9 cellular contexts compared by ENCODE assay signal in the genomic region with DNA sequence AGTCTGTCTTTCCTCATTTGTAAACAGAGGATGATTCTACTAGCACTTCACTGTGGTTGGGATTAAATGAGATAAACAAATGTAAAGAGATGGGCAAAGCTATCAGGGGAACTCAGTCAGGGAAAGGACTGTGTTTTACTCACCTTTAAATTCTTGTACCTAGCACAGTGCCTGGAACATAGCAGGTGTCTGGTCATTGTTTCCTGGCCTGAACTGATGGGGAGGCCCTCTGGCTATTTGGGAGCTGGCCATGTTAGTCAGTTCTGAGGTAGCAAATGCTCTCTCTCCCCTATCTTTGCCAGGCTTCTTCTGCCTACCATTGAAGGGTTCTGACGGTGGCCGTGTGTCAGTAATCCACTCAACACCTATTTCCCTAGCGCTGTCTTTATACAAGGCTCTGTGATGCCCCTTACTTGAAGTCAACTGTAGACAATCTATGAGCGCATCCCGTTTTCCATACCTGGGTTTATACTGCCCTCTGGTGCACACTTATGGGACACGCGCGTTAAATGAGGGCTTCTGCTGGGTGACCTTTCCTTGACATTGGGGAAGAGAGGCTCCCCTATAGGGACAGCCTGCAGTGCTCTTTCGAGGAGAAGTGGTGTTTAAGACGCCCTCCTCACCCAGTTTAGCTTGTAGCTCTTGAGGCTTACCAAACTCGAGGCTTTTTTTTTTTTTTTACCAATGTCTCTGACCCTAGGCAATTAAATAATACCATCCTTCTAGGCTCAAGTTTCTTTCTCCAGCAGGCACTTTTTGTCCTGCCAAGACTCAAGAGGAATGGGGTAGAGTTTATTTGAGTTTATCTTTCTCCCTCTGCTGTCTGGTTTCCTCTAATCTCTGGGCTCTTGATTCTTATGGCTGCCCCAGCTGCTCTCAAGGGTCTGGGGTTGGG. TPM values are rescaled to one million over a fixed set of nuclear protein-coding genes. Genes with fewer than 3 reads are reported as not detected.
DNase-seq lines count a peak whose midpoint lies in the region; ATAC-seq, FAIRE-seq and TF ChIP-seq lines count a peak whose summit lies in the region.
"Had no signal": no experiment of that assay in that cellular context is flagged by ENCODE, and none has a peak within 500 bp of the region (broad histone marks: within the 10 kb centered on the region; RNA-seq: fewer than 3 reads in every experiment).

No MANE protein-coding gene starts in this region.

- no peak for FAIRE-seq in kidney (lab: Jason Lieb, UNC)
- FAIRE-seq: colon had no signal

- H3K36me3 ChIP-seq in breast epithelium = no peaks in the 10 kb centered on the region
- no peaks in the 10 kb centered on the region for H3K36me3 ChIP-seq in kidney (ENCODE audit: control insufficient read depth in 1 of 2, insufficient read depth in 2 of 2, low read length in 2 of 2)

- TF ChIP-seq POLR2A in breast epithelium (IDR thresholded peaks at IDR 0.05) = no peak

- ATAC-seq in HG02798 (IDR thresholded peaks at IDR 0.05; ENCODE audit: poor library complexity, unreplicated experiment) = peak; percentile 71

- H3K4me3 ChIP-seq in WI38 (ENCODE audit: low read depth, low read length) = no peak overlapping the region
- H3K4me3 ChIP-seq in breast epithelium = no peak overlapping the region
- no peak overlapping the region for H3K4me3 ChIP-seq in kidney (ENCODE audit: low read length in 2 of 2)

- H3K9me3 ChIP-seq in breast epithelium = no peaks in the 10 kb centered on the region
- no peaks in the 10 kb centered on the region for H3K9me3 ChIP-seq in kidney (ENCODE audit: control insufficient read depth in 1 of 2, low read length in 2 of 2)

- intact Hi-C loops in breast epithelium (cut with DNase I; ENCODE audit: low total_unique reads) = no loop called here
- intact Hi-C loops in kidney (cut with DNase I) = no loop called here

- DNase-seq in DMS79 treated with DMSO at 0.1 percent for 48 hours (lab: John Stamatoyannopoulos, UW) (peak; percentile 57), NCI-H2227 (lab: John Stamatoyannopoulos, UW; ENCODE audit: unreplicated experiment) (peak; percentile 79), breast epithelium (ENCODE audit: low spot score in 2 of 2) (peak in 1 of 2 donors; percentile 55), kidney (no peak), GOT3 (lab: John Stamatoyannopoulos, UW) (no peak)
- DNase-seq in stimulated activated CD4-positive, alpha-beta T cell treated with anti-CD3 and anti-CD28 coated beads, Interleukin-1b, Interleukin-23, amount 100 ng/mL, for 48 hours = peak; percentile 68

- no peak overlapping the region for H3K27ac ChIP-seq in breast epithelium
- H3K27ac ChIP-seq in kidney (ENCODE audit: low read depth in 2 of 2, low read length in 2 of 2) = no peak overlapping the region

- peak; percentile 62 for TF ChIP-seq CTCF in WI38 (IDR thresholded peaks at IDR 0.05; ENCODE audit: low read depth, low read length)
- TF ChIP-seq CTCF in breast epithelium (IDR thresholded peaks at IDR 0.05) = peak; percentile 25 to 73 (median 53)
- peak; percentile 75 for TF ChIP-seq CTCF in kidney (IDR thresholded peaks at IDR 0.05; ENCODE audit: borderline replicate concordance, extremely low read depth, insufficient read depth)

- H3K9ac ChIP-seq in kidney (ENCODE audit: low read length in 2 of 2) = no peak overlapping the region

- H3K4me1 ChIP-seq in breast epithelium = no peaks in the 10 kb centered on the region
- no peaks in the 10 kb centered on the region for H3K4me1 ChIP-seq in kidney (ENCODE audit: control insufficient read depth in 1 of 2, insufficient read depth in 1 of 2, low read depth in 1 of 2, low read length in 2 of 2)

- H3K27me3 ChIP-seq in breast epithelium = peaks cover 0 to 8% of the 10 kb centered on the region in 2 donors

RNA-seq across cellular contexts. Expression of gene SPATS1, which starts 4.0 kb away (rescaled TPM):
- not detected for total RNA-seq in breast epithelium
- total RNA-seq in kidney = not detected
- polyA plus RNA-seq in kidney (ENCODE audit: insufficient read depth, low read depth, low replicate concordance) = not detected

RNA-seq across cellular contexts. Expression of gene AARS2, which starts 25.3 kb away (rescaled TPM):
- 10 to 100 TPM in 2 of 3 donors, 1 to 10 TPM in 1; 6.9 to 16.5 (median 12.8) TPM for total RNA-seq in breast epithelium
- 12.6 TPM for total RNA-seq in kidney
- polyA plus RNA-seq in kidney (ENCODE audit: insufficient read depth, low read depth, low replicate concordance) = 5.4 TPM

RNA-seq across cellular contexts. Expression of gene CDC5L, which starts 49.0 kb away (rescaled TPM):
- total RNA-seq in breast epithelium (10 to 100 TPM; 21.1 to 29.1 (median 22.0) TPM), kidney (17.6 TPM)
- polyA plus RNA-seq in kidney (ENCODE audit: insufficient read depth, low read depth, low replicate concordance) = 7.6 TPM

Comparison
In these comparisons a context has a peak if more than half of its experiments do, and no peak if none do; other contexts are left out.
1. DNase-seq: peak in DMS79 treated with DMSO at 0.1 percent for 48 hours (single experiment), NCI-H2227 (single experiment) and stimulated activated CD4-positive, alpha-beta T cell treated with anti-CD3 and anti-CD28 coated beads, Interleukin-1b, Interleukin-23, amount 100 ng/mL, for 48 hours (single experiment); none in kidney (single experiment) and GOT3 (single experiment).
2. Peak in every context shown above with its lines, with median percentiles within 50 percentile points of each other: CTCF ChIP-seq.